Comparison of ENCODE assay signal across 8 cellular contexts in the genomic region with DNA sequence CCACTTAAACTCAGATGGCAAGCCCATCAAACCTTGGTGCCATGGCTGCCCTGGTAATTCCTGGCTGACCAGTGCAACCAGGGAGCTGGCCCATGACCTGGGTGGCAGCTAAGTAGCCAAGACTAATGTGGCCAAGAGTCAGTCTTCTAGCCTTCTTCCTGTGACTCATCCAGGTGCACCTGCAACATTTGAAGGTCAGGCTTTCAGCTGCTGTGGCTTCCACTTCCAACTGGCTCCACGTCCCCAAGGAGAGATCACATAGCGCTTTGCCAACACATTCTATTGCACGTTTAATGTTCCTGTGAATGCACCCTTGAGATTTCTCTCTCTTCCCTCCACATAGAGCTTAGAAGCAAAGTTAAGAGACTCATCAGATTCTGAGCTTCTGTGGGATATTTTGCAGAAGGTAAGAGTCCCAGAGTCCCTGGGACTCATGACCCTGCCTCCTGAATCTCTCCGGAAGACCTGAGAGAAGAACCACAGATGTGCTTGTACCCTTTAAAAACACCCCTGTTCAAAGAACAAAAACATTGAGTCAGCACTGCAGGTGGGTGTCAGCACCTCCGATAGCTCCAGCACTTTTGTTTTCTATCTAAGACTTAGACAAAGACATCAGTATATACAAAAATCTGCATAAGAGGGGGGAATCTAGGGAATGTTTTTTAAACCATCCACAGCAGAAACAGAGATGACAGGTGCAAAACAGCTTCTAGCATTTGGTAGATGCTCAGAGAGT.
DNase-seq lines count a peak whose midpoint lies in the region; ATAC-seq and TF ChIP-seq lines count a peak whose summit lies in the region.
"Not testable (repeated sequence)": the region's sequence is repeated elsewhere in the genome, so short reads cannot be mapped to it uniquely, and the experiment has no call there.

No MANE protein-coding gene starts in this region.

- peaks cover 22% of the 10 kb centered on the region for H3F3A ChIP-seq in MM.1S (ENCODE audit: insufficient read depth, low read length)

- not testable (repeated sequence) for H3K27ac ChIP-seq in CD4-positive, alpha-beta memory T cell (ENCODE audit: low read depth, low read length)
- H3K27ac ChIP-seq in MM.1S (ENCODE audit: low read length) (peak overlapping the region; percentile 94), thymus (ENCODE audit: low read depth) (peak overlapping the region; percentile 78)

- 25% methylated on average over 5 of the region's 5 CpGs for WGBS in thymus

- not testable (repeated sequence) for H3K36me3 ChIP-seq in CD4-positive, alpha-beta memory T cell (ENCODE audit: insufficient read depth, low read length); MM.1S (replicated peaks; ENCODE audit: insufficient read depth, low read length); thymus (ENCODE audit: control insufficient read depth, insufficient read depth)

- ATAC-seq in T-cell (replicated peaks in 1 of 4); effector memory CD8-positive, alpha-beta T cell (replicated peaks): not testable (repeated sequence)

- not testable (repeated sequence) for H3K9me3 Mint-ChIP-seq in CD4-positive, alpha-beta memory T cell; T-cell; activated T-helper 1 cell treated with anti-CD3 and anti-CD28 coated beads, Interleukin-12 subunit alpha, Interleukin-12 subunit beta, Interleukin-2, Interleukin-4 antibody, amounts not matched to agents 30 ng/mL and 10 ng/mL and 1 ng/mL, durations not matched to agents 14 hours and 24 hours and 36 hours; activated naive CD8-positive, alpha-beta T cell treated with anti-CD3 and anti-CD28 coated beads for 36 hours; effector memory CD8-positive, alpha-beta T cell; nephron

- not testable (repeated sequence) for DNase-seq in CD4-positive, alpha-beta memory T cell; T-cell; activated T-helper 1 cell treated with anti-CD3 and anti-CD28 coated beads, Interleukin-12 subunit alpha, Interleukin-12 subunit beta, Interleukin-2, Interleukin-4 antibody, amounts not matched to agents 30 ng/mL and 10 ng/mL and 1 ng/mL, durations not matched to agents 14 hours and 24 hours and 36 hours (ENCODE audit: low spot score); activated naive CD8-positive, alpha-beta T cell treated with anti-CD3 and anti-CD28 coated beads for 36 hours; effector memory CD8-positive, alpha-beta T cell
- peak; percentile 92 for DNase-seq in MM.1S

- intact Hi-C loops in CD4-positive, alpha-beta memory T cell (cut with micrococcal nuclease); activated T-helper 1 cell treated with anti-CD3 and anti-CD28 coated beads, Interleukin-12 subunit alpha, Interleukin-12 subunit beta, Interleukin-2, Interleukin-4 antibody, amounts not matched to agents 30 ng/mL and 10 ng/mL and 1 ng/mL, durations not matched to agents 14 hours and 24 hours and 36 hours (cut with micrococcal nuclease): not testable (repeated sequence)

- not testable (repeated sequence) for TF ChIP-seq CTCF in MM.1S (IDR thresholded peaks at IDR 0.05; ENCODE audit: low read length); nephron (IDR thresholded peaks at IDR 0.05; ENCODE audit: unreplicated experiment in 3 of 3)

- not testable (repeated sequence) for H3K9me3 ChIP-seq in CD4-positive, alpha-beta memory T cell (ENCODE audit: control insufficient read depth in 1 of 2, low read length in 2 of 2); MM.1S (replicated peaks; ENCODE audit: insufficient read depth, low read length); thymus (ENCODE audit: control insufficient read depth)

- H3K4me1 Mint-ChIP-seq in CD4-positive, alpha-beta memory T cell: peaks cover 14 to 27% (median 19%) of the 10 kb centered on the region in 4 donors
- peaks cover 23 to 26% (median 24%) of the 10 kb centered on the region in 3 donors for H3K4me1 Mint-ChIP-seq in T-cell
- H3K4me1 Mint-ChIP-seq in activated T-helper 1 cell treated with anti-CD3 and anti-CD28 coated beads, Interleukin-12 subunit alpha, Interleukin-12 subunit beta, Interleukin-2, Interleukin-4 antibody, amounts not matched to agents 30 ng/mL and 10 ng/mL and 1 ng/mL, durations not matched to agents 14 hours and 24 hours and 36 hours (ENCODE audit: low read depth): peaks cover 16% of the 10 kb centered on the region
- H3K4me1 Mint-ChIP-seq in activated naive CD8-positive, alpha-beta T cell treated with anti-CD3 and anti-CD28 coated beads for 36 hours: peaks cover 17% of the 10 kb centered on the region
- peaks cover 12% of the 10 kb centered on the region in 2 donors for H3K4me1 Mint-ChIP-seq in effector memory CD8-positive, alpha-beta T cell (ENCODE audit: low read depth in 2 of 2)
- peaks cover 34% of the 10 kb centered on the region for H3K4me1 Mint-ChIP-seq in nephron

- not testable (repeated sequence) for H3K27me3 Mint-ChIP-seq in CD4-positive, alpha-beta memory T cell; T-cell; activated T-helper 1 cell treated with anti-CD3 and anti-CD28 coated beads, Interleukin-12 subunit alpha, Interleukin-12 subunit beta, Interleukin-2, Interleukin-4 antibody, amounts not matched to agents 30 ng/mL and 10 ng/mL and 1 ng/mL, durations not matched to agents 14 hours and 24 hours and 36 hours (ENCODE audit: insufficient read depth); activated naive CD8-positive, alpha-beta T cell treated with anti-CD3 and anti-CD28 coated beads for 36 hours; effector memory CD8-positive, alpha-beta T cell; nephron (ENCODE audit: low read depth)

- H3K79me2 ChIP-seq in MM.1S (ENCODE audit: low read length): not testable (repeated sequence)

- not testable (repeated sequence) for H4K20me1 ChIP-seq in MM.1S (ENCODE audit: insufficient read depth, low read length)

- H3K27ac Mint-ChIP-seq in CD4-positive, alpha-beta memory T cell: peak overlapping the region; percentile 19 to 92 (median 83)
- H3K27ac Mint-ChIP-seq in T-cell: peak overlapping the region; percentile 80 to 93
- not testable (repeated sequence) for H3K27ac Mint-ChIP-seq in activated T-helper 1 cell treated with anti-CD3 and anti-CD28 coated beads, Interleukin-12 subunit alpha, Interleukin-12 subunit beta, Interleukin-2, Interleukin-4 antibody, amounts not matched to agents 30 ng/mL and 10 ng/mL and 1 ng/mL, durations not matched to agents 14 hours and 24 hours and 36 hours
- peak overlapping the region; percentile 10 for H3K27ac Mint-ChIP-seq in activated naive CD8-positive, alpha-beta T cell treated with anti-CD3 and anti-CD28 coated beads for 36 hours
- peak overlapping the region; percentile 88 to 92 for H3K27ac Mint-ChIP-seq in effector memory CD8-positive, alpha-beta T cell
- peak overlapping the region; percentile 6 to 41 (median 38) for H3K27ac Mint-ChIP-seq in nephron

- not testable (repeated sequence) for H3K4me1 ChIP-seq in CD4-positive, alpha-beta memory T cell (ENCODE audit: insufficient read depth, low read length)
- H3K4me1 ChIP-seq in MM.1S (ENCODE audit: low read length) (peaks cover 25% of the 10 kb centered on the region), thymus (ENCODE audit: control insufficient read depth, insufficient read depth, low read length) (peaks cover 23% of the 10 kb centered on the region)

- H3K4me3 Mint-ChIP-seq in CD4-positive, alpha-beta memory T cell: peak overlapping the region in 3 of 8 donors; percentile 23 to 47 (median 27)
- H3K4me3 Mint-ChIP-seq in T-cell (peak overlapping the region; percentile 0 to 31 (median 29)), nephron (peak overlapping the region in 2 of 3 experiments; percentile 9 to 20)
- peak overlapping the region; percentile 33 for H3K4me3 Mint-ChIP-seq in activated T-helper 1 cell treated with anti-CD3 and anti-CD28 coated beads, Interleukin-12 subunit alpha, Interleukin-12 subunit beta, Interleukin-2, Interleukin-4 antibody, amounts not matched to agents 30 ng/mL and 10 ng/mL and 1 ng/mL, durations not matched to agents 14 hours and 24 hours and 36 hours
- H3K4me3 Mint-ChIP-seq in activated naive CD8-positive, alpha-beta T cell treated with anti-CD3 and anti-CD28 coated beads for 36 hours; effector memory CD8-positive, alpha-beta T cell: not testable (repeated sequence)

- H3K9me2 ChIP-seq in MM.1S (replicated peaks; ENCODE audit: insufficient read depth, low read length): not testable (repeated sequence)

- not testable (repeated sequence) for H3K36me3 Mint-ChIP-seq in CD4-positive, alpha-beta memory T cell; T-cell; activated T-helper 1 cell treated with anti-CD3 and anti-CD28 coated beads, Interleukin-12 subunit alpha, Interleukin-12 subunit beta, Interleukin-2, Interleukin-4 antibody, amounts not matched to agents 30 ng/mL and 10 ng/mL and 1 ng/mL, durations not matched to agents 14 hours and 24 hours and 36 hours (ENCODE audit: low read depth); activated naive CD8-positive, alpha-beta T cell treated with anti-CD3 and anti-CD28 coated beads for 36 hours; effector memory CD8-positive, alpha-beta T cell (ENCODE audit: insufficient read depth); nephron (ENCODE audit: low read depth)

- CTCF ChIA-PET in CD4-positive, alpha-beta memory T cell (lab: Charles Lee; ENCODE audit: partially characterized antibody): interaction anchor here (1.5 to 3.6 kb wide), 3 partner anchors 10 to 326 kb away, joined by 4 to 18 read pairs (median 5); no protein-coding TSS in a partner anchor
- CTCF ChIA-PET in T-cell (lab: Charles Lee): interaction anchor here (0.8 to 1.5 kb wide), 4 partner anchors 10 to 768 kb away, joined by 3 to 5 read pairs (median 4); no protein-coding TSS in a partner anchor

- peak overlapping the region; percentile 59; the same call in 1 of the 2 replicates for H3K4me2 ChIP-seq in MM.1S (ENCODE audit: low read depth, low read length)

- POLR2A ChIA-PET in CD4-positive, alpha-beta memory T cell (lab: Charles Lee; ENCODE audit: partially characterized antibody): interaction anchor here (0.8 to 1.8 kb wide), 3 partner anchors 326 to 424 kb away, joined by 4 to 12 read pairs (median 5); partner anchors contain the start of gene WDR1
- POLR2A ChIA-PET in T-cell (lab: Charles Lee): interaction anchor here in 1 of 2 donors (0.6 kb wide), 1 partner anchor 424 kb away, joined by 3 read pairs; no protein-coding TSS in a partner anchor

- H2AFZ ChIP-seq in MM.1S (ENCODE audit: low read length): not testable (repeated sequence)

- peak overlapping the region; percentile 55; the same call in 1 of the 2 replicates for H3K9ac ChIP-seq in MM.1S (ENCODE audit: low read length)

- H3K4me3 ChIP-seq in CD4-positive, alpha-beta memory T cell (ENCODE audit: low read length in 2 of 2); MM.1S (ENCODE audit: low read length); thymus (ENCODE audit: low read length): not testable (repeated sequence)

- H3K27me3 ChIP-seq in CD4-positive, alpha-beta memory T cell (ENCODE audit: insufficient read depth, low read length); MM.1S (replicated peaks; ENCODE audit: insufficient read depth, low read length); thymus (ENCODE audit: control insufficient read depth, insufficient read depth): not testable (repeated sequence)
